8 cellular contexts compared by ENCODE assay signal in genomic region chr9:129035838-129036237, GRCh38. TPM values are rescaled to one million over a fixed set of nuclear protein-coding genes. Genes with fewer than 3 reads are reported as not detected.
DNase-seq lines count a peak whose midpoint lies in the region; ATAC-seq and TF ChIP-seq lines count a peak whose summit lies in the region.
"Not testable (repeated sequence)": the region's sequence is repeated elsewhere in the genome, so short reads cannot be mapped to it uniquely, and the experiment has no call there.

No MANE protein-coding gene starts in this region.

- H3K27ac Mint-ChIP-seq in H9, result peak overlapping the region; percentile 65 to 94 (median 76); a peak in 5 of 7 replicates
- peak overlapping the region; percentile 79 for H3K27ac Mint-ChIP-seq in activated CD8-positive, alpha-beta T cell treated with anti-CD3 and anti-CD28 coated beads, Interleukin-2, amount 10 ng/mL, durations not matched to agents 7 days and 5 days
- peak overlapping the region; percentile 56 to 93 (median 87) for H3K27ac Mint-ChIP-seq in naive thymus-derived CD4-positive, alpha-beta T cell

- not testable (repeated sequence) for H3K36me3 ChIP-seq in BE2C; MM.1S (replicated peaks; ENCODE audit: insufficient read depth, low read length)
- H3K36me3 ChIP-seq in naive thymus-derived CD4-positive, alpha-beta T cell (ENCODE audit: control insufficient read depth in 2 of 3, insufficient read depth in 3 of 3, low read length in 3 of 3), result peaks cover 0 to 12% (median 0%) of the 10 kb centered on the region in 3 experiments

- H3K27me3 ChIP-seq in BE2C; H9 (ENCODE audit: insufficient read depth, low read length); MM.1S (replicated peaks; ENCODE audit: insufficient read depth, low read length); naive thymus-derived CD4-positive, alpha-beta T cell (ENCODE audit: control insufficient read depth in 2 of 2, insufficient read depth in 2 of 2, low read length in 2 of 2): not testable (repeated sequence)

- H3K36me3 Mint-ChIP-seq in H9 (ENCODE audit: insufficient read depth in 1 of 3, low read depth in 3 of 3); activated CD8-positive, alpha-beta T cell treated with anti-CD3 and anti-CD28 coated beads, Interleukin-2, amount 10 ng/mL, durations not matched to agents 7 days and 5 days (ENCODE audit: low read depth); naive thymus-derived CD4-positive, alpha-beta T cell: not testable (repeated sequence)

- not testable (repeated sequence) for H3K23ac ChIP-seq in H9 (ENCODE audit: insufficient read length, low read depth, low read length)

- not testable (repeated sequence) for H2BK12ac ChIP-seq in H9 (ENCODE audit: insufficient read length, low read depth, low read length)

- H3K23me2 ChIP-seq in H9 (ENCODE audit: insufficient read length, low read depth, low read length, poor library complexity, severe bottlenecking), result not testable (repeated sequence)

- not testable (repeated sequence) for H3K27ac ChIP-seq in H9 (ENCODE audit: insufficient read length, low read depth, low read length)
- peak overlapping the region; percentile 37; the same call in 1 of the 2 replicates for H3K27ac ChIP-seq in MM.1S (ENCODE audit: low read length)
- peak overlapping the region; percentile 71 for H3K27ac ChIP-seq in cingulate gyrus (ENCODE audit: low read depth, low read length)
- H3K27ac ChIP-seq in naive thymus-derived CD4-positive, alpha-beta T cell (ENCODE audit: low read depth, low read length), result peak overlapping the region; percentile 72

- H3K9me3 ChIP-seq in BE2C; H9 (ENCODE audit: control insufficient read depth, low read depth, low read length); MM.1S (replicated peaks; ENCODE audit: insufficient read depth, low read length); naive thymus-derived CD4-positive, alpha-beta T cell (ENCODE audit: control insufficient read depth in 2 of 3, low read length in 3 of 3): not testable (repeated sequence)

- H4K5ac ChIP-seq in H9 (ENCODE audit: insufficient read length, low read depth, low read length), result not testable (repeated sequence)

- not testable (repeated sequence) for ATAC-seq in activated CD8-positive, alpha-beta T cell treated with anti-CD3 and anti-CD28 coated beads, Interleukin-2, amount 10 ng/mL, durations not matched to agents 7 days and 5 days
- ATAC-seq in left ventricle myocardium superior, result peak; percentile 17
- ATAC-seq in naive thymus-derived CD4-positive, alpha-beta T cell, result peak; percentile 0
- peak; percentile 4 for ATAC-seq in stimulated activated naive CD8-positive, alpha-beta T cell treated with anti-CD3 and anti-CD28 coated beads, Interleukin-15, Interleukin-2, amounts not matched to agents 100 U/mL and 50 U/mL, for 24 hours

- intact Hi-C loops in left ventricle myocardium superior (cut with micrococcal nuclease), result not testable (repeated sequence)
- intact Hi-C loops in naive thymus-derived CD4-positive, alpha-beta T cell (cut with micrococcal nuclease), result loop anchor here (1.0 to 5.0 kb wide), 14 partner anchors 8 to 665 kb away; partner anchors contain the start of genes DOLPP1 (in 2 of the 2), SH3GLB2 (in 2 of the 2), CRAT (in 1 of the 2) and DOLK (in 1 of the 2)

- H4K91ac ChIP-seq in H9 (ENCODE audit: insufficient read length, low read depth, low read length), result not testable (repeated sequence)

- CTCF ChIA-PET in activated CD8-positive, alpha-beta T cell treated with anti-CD3 and anti-CD28 coated beads, Interleukin-2, amount 10 ng/mL, durations not matched to agents 7 days and 5 days (lab: Charles Lee), result interaction anchor here (1.0 to 1.7 kb wide), 4 partner anchors 38 to 218 kb away, joined by 3 to 7 read pairs (median 4); partner anchors contain the start of genes DOLPP1 and ENDOG
- CTCF ChIA-PET in naive thymus-derived CD4-positive, alpha-beta T cell (lab: Charles Lee), result interaction anchor here (1.0 kb wide), 1 partner anchor 483 kb away, joined by 3 read pairs; no protein-coding TSS in a partner anchor

- H3K79me1 ChIP-seq in H9 (ENCODE audit: insufficient read depth, low read depth, low read length, poor library complexity, severe bottlenecking), result not testable (repeated sequence)

- H2BK120ac ChIP-seq in H9 (ENCODE audit: low read depth, low read length, poor library complexity, severe bottlenecking), result not testable (repeated sequence)

- H2AFZ ChIP-seq in H9 (ENCODE audit: low read length) (peak overlapping the region; percentile 81), MM.1S (ENCODE audit: low read length) (peak overlapping the region; percentile 99)

- H3K4me3 Mint-ChIP-seq in H9, result peak overlapping the region; percentile 97 to 99
- H3K4me3 Mint-ChIP-seq in activated CD8-positive, alpha-beta T cell treated with anti-CD3 and anti-CD28 coated beads, Interleukin-2, amount 10 ng/mL, durations not matched to agents 7 days and 5 days, result peak overlapping the region; percentile 98
- peak overlapping the region; percentile 90 to 99 (median 94) for H3K4me3 Mint-ChIP-seq in naive thymus-derived CD4-positive, alpha-beta T cell

- H3K9ac ChIP-seq in H9 (ENCODE audit: extremely low read depth, insufficient read length, low read length), result peak overlapping the region; percentile 32
- H3K9ac ChIP-seq in MM.1S (ENCODE audit: low read length), result peak overlapping the region; percentile 58; the same call in 1 of the 2 replicates

- peak overlapping the region; percentile 49 for H3K18ac ChIP-seq in H9 (ENCODE audit: insufficient read length, low read depth, low read length)

- POLR2A ChIA-PET in activated CD8-positive, alpha-beta T cell treated with anti-CD3 and anti-CD28 coated beads, Interleukin-2, amount 10 ng/mL, durations not matched to agents 7 days and 5 days (lab: Charles Lee), result interaction anchor here (1.3 kb wide), 1 partner anchor 45 kb away, joined by 5 read pairs; the partner anchor contains the start of gene DOLPP1
- POLR2A ChIA-PET in naive thymus-derived CD4-positive, alpha-beta T cell (lab: Charles Lee), result interaction anchor here (0.9 to 1.7 kb wide), 7 partner anchors 8 to 263 kb away, joined by 3 to 9 read pairs (median 4); partner anchors contain the start of genes DOLPP1 and SH3GLB2

- not testable (repeated sequence) for H3K56ac ChIP-seq in H9 (ENCODE audit: insufficient read length, low read depth, low read length)

- not testable (repeated sequence) for H2BK15ac ChIP-seq in H9 (ENCODE audit: low read depth, low read length)

- not testable (repeated sequence) for DNase-seq in BE2C; H9; MM.1S; activated CD8-positive, alpha-beta T cell treated with anti-CD3 and anti-CD28 coated beads, Interleukin-2, amount 10 ng/mL, durations not matched to agents 7 days and 5 days; left ventricle myocardium superior; naive thymus-derived CD4-positive, alpha-beta T cell; stimulated activated naive CD8-positive, alpha-beta T cell treated with anti-CD3 and anti-CD28 coated beads, Interleukin-15, Interleukin-2, amounts not matched to agents 100 U/mL and 50 U/mL, for 24 hours

- H2BK20ac ChIP-seq in H9 (ENCODE audit: low read depth, low read length, poor library complexity, severe bottlenecking), result not testable (repeated sequence)

- no CpG with 5 or more reads among the region's 13 CpGs for WGBS in H9 (ENCODE audit: extremely low coverage, insufficient read length, low lambda C conversion rate)

- H3K4me1 ChIP-seq in BE2C; H9 (ENCODE audit: insufficient read depth, low read length): not testable (repeated sequence)
- H3K4me1 ChIP-seq in MM.1S (ENCODE audit: low read length), result peaks cover 14% of the 10 kb centered on the region
- H3K4me1 ChIP-seq in naive thymus-derived CD4-positive, alpha-beta T cell (ENCODE audit: control insufficient read depth in 2 of 2, insufficient read depth in 2 of 2, low read length in 2 of 2), result peaks cover 13 to 17% of the 10 kb centered on the region in 2 donors

- H3F3A ChIP-seq in MM.1S (ENCODE audit: insufficient read depth, low read length), result not testable (repeated sequence)

- not testable (repeated sequence) for H3T11ph ChIP-seq in H9 (ENCODE audit: low read length)

- not testable (repeated sequence) for H3K9me3 Mint-ChIP-seq in H9; activated CD8-positive, alpha-beta T cell treated with anti-CD3 and anti-CD28 coated beads, Interleukin-2, amount 10 ng/mL, durations not matched to agents 7 days and 5 days (ENCODE audit: insufficient read depth); naive thymus-derived CD4-positive, alpha-beta T cell

- peak overlapping the region; percentile 8; the same call in 1 of the 2 replicates for H3K14ac ChIP-seq in H9 (ENCODE audit: insufficient read depth, low read length)

- H4K20me1 ChIP-seq in H9 (ENCODE audit: control insufficient read depth, insufficient read depth, insufficient read length); MM.1S (ENCODE audit: insufficient read depth, low read length): not testable (repeated sequence)

- peak overlapping the region; percentile 28 for H3K4me2 ChIP-seq in H9 (ENCODE audit: insufficient read depth, insufficient read length, low read length)
- H3K4me2 ChIP-seq in MM.1S (ENCODE audit: low read depth, low read length), result peak overlapping the region; percentile 90

- H3K9me2 ChIP-seq in MM.1S (replicated peaks; ENCODE audit: insufficient read depth, low read length), result not testable (repeated sequence)

- not testable (repeated sequence) for H3K4ac ChIP-seq in H9 (ENCODE audit: low read depth, low read length)

- H3K79me2 ChIP-seq in H9 (ENCODE audit: insufficient read depth, low read length), result not testable (repeated sequence)
- H3K79me2 ChIP-seq in MM.1S (ENCODE audit: low read length), result peaks cover 34% of the 10 kb centered on the region

- H3K4me3 ChIP-seq in BE2C (ENCODE audit: low read depth, low read length), result peak overlapping the region; percentile 94
- peak overlapping the region; percentile 98 for H3K4me3 ChIP-seq in MM.1S (ENCODE audit: low read length)
- H3K4me3 ChIP-seq in naive thymus-derived CD4-positive, alpha-beta T cell (ENCODE audit: low read length), result peak overlapping the region; percentile 87

- not testable (repeated sequence) for H2BK5ac ChIP-seq in H9 (ENCODE audit: insufficient read length, low read length)

- H4K8ac ChIP-seq in H9 (replicated peaks; ENCODE audit: insufficient read length, low read depth, low read length), result not testable (repeated sequence)

- peaks cover 18 to 27% of the 10 kb centered on the region in 2 experiments for H3K4me1 Mint-ChIP-seq in H9
- H3K4me1 Mint-ChIP-seq in activated CD8-positive, alpha-beta T cell treated with anti-CD3 and anti-CD28 coated beads, Interleukin-2, amount 10 ng/mL, durations not matched to agents 7 days and 5 days (ENCODE audit: low read depth), result peaks cover 31% of the 10 kb centered on the region
- peaks cover 22 to 41% (median 37%) of the 10 kb centered on the region in 7 donors for H3K4me1 Mint-ChIP-seq in naive thymus-derived CD4-positive, alpha-beta T cell

- H3K27me3 Mint-ChIP-seq in H9 (ENCODE audit: low read depth); activated CD8-positive, alpha-beta T cell treated with anti-CD3 and anti-CD28 coated beads, Interleukin-2, amount 10 ng/mL, durations not matched to agents 7 days and 5 days (ENCODE audit: low read depth); naive thymus-derived CD4-positive, alpha-beta T cell: not testable (repeated sequence)

- TF ChIP-seq CTCF in BE2C (IDR thresholded peaks at IDR 0.05; ENCODE audit: low read depth, low read length); H9 (conservative IDR thresholded peaks at IDR 0.05); MM.1S (IDR thresholded peaks at IDR 0.05; ENCODE audit: low read length): not testable (repeated sequence)

- not testable (repeated sequence) for H2AK5ac ChIP-seq in H9 (ENCODE audit: insufficient read length, low read length)

RNA-seq across cellular contexts. Expression of gene MIGA2, which starts 0.6 kb away (rescaled TPM):
- polyA plus RNA-seq in BE2C (2012; ENCODE audit: insufficient read depth, insufficient read length, low read depth), result 71.4 TPM
- total RNA-seq in H9 (2021), result 37.8 and 38.8 TPM in 2 replicates
- total RNA-seq in activated CD8-positive, alpha-beta T cell treated with anti-CD3 and anti-CD28 coated beads, Interleukin-2, amount 10 ng/mL, durations not matched to agents 7 days and 5 days, result 10 to 100 TPM; 38.3 to 45.6 TPM
- total RNA-seq in left ventricle myocardium superior, result 39.0 TPM
- 10 to 100 TPM; 50.0 to 73.4 (median 60.7) TPM for total RNA-seq in naive thymus-derived CD4-positive, alpha-beta T cell
- 10 to 100 TPM in 1 of 2 donors, 1 to 10 TPM in 1; 7.1 to 15.2 TPM for polyA plus RNA-seq in naive thymus-derived CD4-positive, alpha-beta T cell

RNA-seq across cellular contexts. Expression of gene SH3GLB2, which starts 7.7 kb away (rescaled TPM):
- 114 TPM for polyA plus RNA-seq in BE2C (2012; ENCODE audit: insufficient read depth, insufficient read length, low read depth)
- total RNA-seq in H9 (2021), result 69.0 and 69.5 TPM in 2 replicates
- 100 to 1,000 TPM; 107 to 109 TPM for total RNA-seq in activated CD8-positive, alpha-beta T cell treated with anti-CD3 and anti-CD28 coated beads, Interleukin-2, amount 10 ng/mL, durations not matched to agents 7 days and 5 days
- 35.3 TPM for total RNA-seq in left ventricle myocardium superior
- total RNA-seq in naive thymus-derived CD4-positive, alpha-beta T cell, result 100 to 1,000 TPM in 2 of 5 experiments, 10 to 100 TPM in 3; 76.3 to 106 (median 86.2) TPM
- 10 to 100 TPM; 22.5 to 31.7 TPM for polyA plus RNA-seq in naive thymus-derived CD4-positive, alpha-beta T cell

RNA-seq across cellular contexts. Expression of gene DOLPP1, which starts 45.1 kb away (rescaled TPM):
- polyA plus RNA-seq in BE2C (2012; ENCODE audit: insufficient read depth, insufficient read length, low read depth), result 116 TPM
- 42.6 and 43.3 TPM in 2 replicates for total RNA-seq in H9 (2021)
- total RNA-seq in activated CD8-positive, alpha-beta T cell treated with anti-CD3 and anti-CD28 coated beads, Interleukin-2, amount 10 ng/mL, durations not matched to agents 7 days and 5 days, result 10 to 100 TPM; 15.9 to 18.8 TPM
- 5.2 TPM for total RNA-seq in left ventricle myocardium superior
- total RNA-seq in naive thymus-derived CD4-positive, alpha-beta T cell, result 10 to 100 TPM in 3 of 5 experiments, 1 to 10 TPM in 2; 5.7 to 17.1 (median 11.9) TPM
- 10 to 100 TPM; 10.5 to 12.3 TPM for polyA plus RNA-seq in naive thymus-derived CD4-positive, alpha-beta T cell
